ENCODE assay signal across 16 cellular contexts in the genomic region with DNA sequence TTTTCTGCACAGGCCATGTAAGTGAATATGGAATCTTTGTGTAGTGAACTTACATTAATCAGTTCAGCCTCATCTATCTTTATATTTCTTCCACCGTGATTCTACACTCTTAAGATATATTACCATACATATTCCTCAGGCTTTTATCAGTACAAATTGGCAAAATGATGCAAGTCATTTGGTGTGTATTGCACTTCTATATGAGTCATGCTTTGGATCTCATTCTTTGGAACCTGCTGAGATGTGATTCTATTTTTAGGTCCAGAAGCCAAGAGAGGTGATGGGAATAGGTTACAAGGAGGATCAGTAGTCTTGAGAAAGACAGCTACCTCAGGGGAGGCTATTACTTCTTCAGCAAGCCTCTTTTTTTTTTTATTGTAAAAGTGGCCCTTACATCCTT.
DNase-seq lines count a peak whose midpoint lies in the region; ATAC-seq, FAIRE-seq and TF ChIP-seq lines count a peak whose summit lies in the region.
"Had no signal": no experiment of that assay in that cellular context is flagged by ENCODE, and none has a peak within 500 bp of the region (broad histone marks: within the 10 kb centered on the region; RNA-seq: fewer than 3 reads in every experiment).

No MANE protein-coding gene starts in this region.

- ATAC-seq in GM21528 (IDR thresholded peaks at IDR 0.05; ENCODE audit: low FRiP score, unreplicated experiment) = no peak
- no peak for ATAC-seq in left lung
- ATAC-seq in GM21529 (IDR thresholded peaks at IDR 0.05; ENCODE audit: unreplicated experiment) = no peak
- ATAC-seq: activated CD4-positive, CD25-positive, alpha-beta regulatory T cell treated with anti-CD3 and anti-CD28 coated beads, Interleukin-2, amount 50 U/mL, for 24 hours; Panc1 had no signal

- no peak for TF ChIP-seq CTCF in left lung (IDR thresholded peaks at IDR 0.05)

- H3K4me1 ChIP-seq in left lung = no peaks in the 10 kb centered on the region

- intact Hi-C loops in left lung (cut with DNase I) = no loop called here

- in situ Hi-C loops in Caki2 (cut with HindIII; ENCODE audit: low pct_unique_long_range_greater_than_20kb, low sequenced_read_pairs) = no loop called here

- no peaks in the 10 kb centered on the region for H3K36me3 ChIP-seq in left lung

- no peaks in the 10 kb centered on the region for H3K27me3 ChIP-seq in left lung

- no peak overlapping the region for H3K27ac ChIP-seq in left lung

- DNase-seq in Caki2 (ENCODE audit: low read depth) (peak; percentile 2), M059J (ENCODE audit: low read depth) (peak; percentile 54), dedifferentiated amniotic fluid mesenchymal stem cell (ENCODE audit: extremely low spot score) (peak; percentile 54), myocyte (ENCODE audit: low read depth) (peak; percentile 44), left lung (no peak), HTR-8/SVneo (ENCODE audit: insufficient read length, low spot score) (no peak)
- DNase-seq: dermis blood vessel endothelial cell; DND-41; NCI-H1436; NCI-H524 treated with DMSO at 0.1 percent for 48 hours; stimulated activated naive CD4-positive, alpha-beta T cell treated with Interleukin-2 at 50 U/mL for 16 hours; T-helper 1 cell had no signal

- peaks cover 0 to 5% of the 10 kb centered on the region in 2 donors for H3K9me3 ChIP-seq in left lung

- FAIRE-seq in HTR-8/SVneo (lab: Jason Lieb, UNC) = no peak

- H3K4me3 ChIP-seq in left lung = no peak overlapping the region

Comparison
In these comparisons a context has a peak if more than half of its experiments do, and no peak if none do; other contexts are left out.
1. DNase-seq: peak in Caki2 (single experiment), M059J (single experiment), dedifferentiated amniotic fluid mesenchymal stem cell (single experiment) and myocyte (single experiment); none in left lung (0 of 2) and HTR-8/SVneo (single experiment).